Comparison of ENCODE assay signal across 29 cellular contexts in genomic region chr19:41014643-41015042, GRCh38. TPM values are rescaled to one million over a fixed set of nuclear protein-coding genes. Genes with fewer than 3 reads are reported as not detected.
"Had no signal": no experiment of that assay in that cellular context is flagged by ENCODE, and none has a peak within 500 bp of the region (broad histone marks: within the 10 kb centered on the region; RNA-seq: fewer than 3 reads in every experiment).

No MANE protein-coding gene starts in this region.

- H3K27ac Mint-ChIP-seq: dendritic cell treated with granulocyte-macrophage colony-stimulating factor and Interleukin-4, amounts not matched to agents 40 ng/mL and 50 ng/mL, for 4 days; effector memory CD8-positive, alpha-beta T cell; endodermal cell; mesothelial cell of epicardium; naive B cell had no signal

- H3K27ac ChIP-seq: colonic mucosa, epithelial cell of prostate, esophagus squamous epithelium, gastrocnemius medialis, heart right ventricle, left lung, lower lobe of right lung had no signal

- DNase-seq: colonic mucosa; effector CD8-positive, alpha-beta T cell; effector memory CD8-positive, alpha-beta T cell; erythroblast; esophagus squamous epithelium; foreskin fibroblast; foreskin melanocyte; gastrocnemius medialis; glutamatergic neuron; head of caudate nucleus; heart right ventricle; hippocampal formation; left cardiac atrium; left lung; left ventricle myocardium superior; lower lobe of right lung; mesenchymal stem cell; mucosa of descending colon; naive B cell had no signal

- H3K4me3 ChIP-seq: colonic mucosa, esophagus squamous epithelium, gastrocnemius medialis, heart right ventricle, left lung, lower lobe of right lung, mucosa of descending colon had no signal

- H3K4me1 Mint-ChIP-seq: naive B cell had no signal

- ATAC-seq: effector memory CD8-positive, alpha-beta T cell; esophagus mucosa; gastrocnemius medialis; heart right ventricle; left cardiac atrium; left lung; left ventricle myocardium superior; mucosa of descending colon had no signal

- H3K9me3 Mint-ChIP-seq: dendritic cell treated with granulocyte-macrophage colony-stimulating factor and Interleukin-4, amounts not matched to agents 40 ng/mL and 50 ng/mL, for 4 days; effector memory CD8-positive, alpha-beta T cell; endodermal cell had no signal

- H3K4me3 Mint-ChIP-seq: dendritic cell treated with granulocyte-macrophage colony-stimulating factor and Interleukin-4, amounts not matched to agents 40 ng/mL and 50 ng/mL, for 4 days; effector memory CD8-positive, alpha-beta T cell; endodermal cell; mesothelial cell of epicardium; naive B cell had no signal

- H3K36me3 Mint-ChIP-seq: mesothelial cell of epicardium, naive B cell had no signal

RNA-seq across cellular contexts. Expression of gene CYP2B6, which starts 23.6 kb away (rescaled TPM):
- total RNA-seq: dermis microvascular lymphatic vessel endothelial cell, esophagus mucosa, esophagus squamous epithelium, gastrocnemius medialis, glomerular endothelial cell, heart right ventricle, left ventricle myocardium superior, lung microvascular endothelial cell, mesenteric fat pad, mesothelial cell of epicardium, myocyte had no signal
